Comparison of ENCODE assay signal across 9 cellular contexts in the genomic region with DNA sequence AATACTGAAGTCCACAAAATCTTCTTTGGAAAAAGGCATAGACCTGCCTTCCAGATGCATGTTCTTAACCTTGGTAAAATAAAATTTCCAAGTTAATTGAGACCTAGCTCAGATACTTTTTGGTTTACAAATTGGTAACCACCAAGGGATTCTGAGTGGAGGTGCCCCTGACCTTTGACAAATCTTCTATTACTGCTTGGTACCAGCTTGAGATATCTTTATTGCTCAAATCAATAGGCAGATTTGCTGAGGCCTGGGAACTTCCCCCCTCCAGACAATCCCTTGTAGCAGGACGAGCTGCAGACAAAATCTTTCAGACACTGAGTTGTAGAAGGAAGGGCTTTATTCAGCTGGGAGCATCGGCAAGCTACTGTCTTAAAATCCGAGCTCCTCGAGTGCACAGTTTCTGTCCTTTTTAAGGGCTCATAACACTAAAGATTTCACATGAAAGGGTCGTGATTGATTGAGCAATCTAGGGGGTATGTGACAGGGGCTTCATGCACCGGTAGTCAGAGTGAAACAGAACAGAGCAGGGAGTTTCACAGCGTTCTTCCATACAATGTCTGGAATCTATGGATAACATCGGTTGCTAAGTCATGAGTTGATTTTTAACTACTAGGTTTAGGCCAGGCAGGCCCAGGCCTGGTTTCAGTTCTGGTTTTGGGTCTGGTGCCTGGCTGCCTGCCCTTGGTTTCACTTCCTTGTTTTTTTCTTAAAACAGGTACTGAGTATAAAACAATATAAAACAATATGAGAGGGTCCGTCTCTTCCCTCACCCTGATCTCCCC. TPM values are rescaled to one million over a fixed set of nuclear protein-coding genes. Genes with fewer than 3 reads are reported as not detected.
DNase-seq lines count a peak whose midpoint lies in the region; ATAC-seq, FAIRE-seq and TF ChIP-seq lines count a peak whose summit lies in the region.
"Not testable (repeated sequence)": the region's sequence is repeated elsewhere in the genome, so short reads cannot be mapped to it uniquely, and the experiment has no call there.
"Had no signal": no experiment of that assay in that cellular context is flagged by ENCODE, and none has a peak within 500 bp of the region (broad histone marks: within the 10 kb centered on the region; RNA-seq: fewer than 3 reads in every experiment).

No MANE protein-coding gene starts in this region.

- ATAC-seq in GM19035 (IDR thresholded peaks at IDR 0.05; ENCODE audit: unreplicated experiment), result peak; percentile 89
- peak; percentile 92 for ATAC-seq in GM21526 (IDR thresholded peaks at IDR 0.05; ENCODE audit: low FRiP score, unreplicated experiment)
- peak; percentile 76 for ATAC-seq in HG02938 (IDR thresholded peaks at IDR 0.05; ENCODE audit: unreplicated experiment)
- peak; percentile 79 for ATAC-seq in HG03460 (IDR thresholded peaks at IDR 0.05; ENCODE audit: unreplicated experiment)
- ATAC-seq in stimulated activated memory B cell treated with anti-CD40 and anti-IgM and Interleukin-4, amounts not matched to agents 10 μg/mL and 1 μg/mL and 100 μg/mL, for 72 hours, result peak; percentile 68

- peak; percentile 85 for FAIRE-seq in GM12892 (lab: Jason Lieb, UNC)

- H3K4me3 Mint-ChIP-seq in dendritic cell treated with granulocyte-macrophage colony-stimulating factor and Interleukin-4, amounts not matched to agents 40 ng/mL and 50 ng/mL, for 4 days, result not testable (repeated sequence)
- peak overlapping the region; percentile 51 for H3K4me3 Mint-ChIP-seq in stimulated activated memory B cell treated with anti-CD40 and anti-IgM and Interleukin-4, amounts not matched to agents 10 μg/mL and 1 μg/mL and 100 μg/mL, for 72 hours

- DNase-seq in GM12892 (ENCODE audit: insufficient read length), result not testable (repeated sequence)
- DNase-seq in NOMO-1 treated with DMSO at 0.1 percent for 48 hours (lab: John Stamatoyannopoulos, UW; ENCODE audit: unreplicated experiment), result peak; percentile 88

- peaks cover 28% of the 10 kb centered on the region for H3K4me1 Mint-ChIP-seq in dendritic cell treated with granulocyte-macrophage colony-stimulating factor and Interleukin-4, amounts not matched to agents 40 ng/mL and 50 ng/mL, for 4 days (ENCODE audit: low read depth)
- H3K4me1 Mint-ChIP-seq in stimulated activated memory B cell treated with anti-CD40 and anti-IgM and Interleukin-4, amounts not matched to agents 10 μg/mL and 1 μg/mL and 100 μg/mL, for 72 hours, result peaks cover 18% of the 10 kb centered on the region

- not testable (repeated sequence) for H3K36me3 Mint-ChIP-seq in dendritic cell treated with granulocyte-macrophage colony-stimulating factor and Interleukin-4, amounts not matched to agents 40 ng/mL and 50 ng/mL, for 4 days (ENCODE audit: low read depth); stimulated activated memory B cell treated with anti-CD40 and anti-IgM and Interleukin-4, amounts not matched to agents 10 μg/mL and 1 μg/mL and 100 μg/mL, for 72 hours

- not testable (repeated sequence) for H3K27me3 Mint-ChIP-seq in dendritic cell treated with granulocyte-macrophage colony-stimulating factor and Interleukin-4, amounts not matched to agents 40 ng/mL and 50 ng/mL, for 4 days; stimulated activated memory B cell treated with anti-CD40 and anti-IgM and Interleukin-4, amounts not matched to agents 10 μg/mL and 1 μg/mL and 100 μg/mL, for 72 hours

- H3K27ac Mint-ChIP-seq in dendritic cell treated with granulocyte-macrophage colony-stimulating factor and Interleukin-4, amounts not matched to agents 40 ng/mL and 50 ng/mL, for 4 days, result peak overlapping the region; percentile 70
- H3K27ac Mint-ChIP-seq in stimulated activated memory B cell treated with anti-CD40 and anti-IgM and Interleukin-4, amounts not matched to agents 10 μg/mL and 1 μg/mL and 100 μg/mL, for 72 hours, result peak overlapping the region; percentile 88

- H3K9me3 Mint-ChIP-seq in dendritic cell treated with granulocyte-macrophage colony-stimulating factor and Interleukin-4, amounts not matched to agents 40 ng/mL and 50 ng/mL, for 4 days; stimulated activated memory B cell treated with anti-CD40 and anti-IgM and Interleukin-4, amounts not matched to agents 10 μg/mL and 1 μg/mL and 100 μg/mL, for 72 hours: not testable (repeated sequence)

- intact Hi-C loops in dendritic cell treated with granulocyte-macrophage colony-stimulating factor and Interleukin-4, amounts not matched to agents 40 ng/mL and 50 ng/mL, for 4 days (cut with micrococcal nuclease), result not testable (repeated sequence)

- not testable (repeated sequence) for TF ChIP-seq POLR2A in GM12892 (IDR thresholded peaks at IDR 0.05; ENCODE audit: low read depth, low read length)

RNA-seq across cellular contexts. Expression of gene RHOXF2B, which starts 41.8 kb away (rescaled TPM):
- 0.23 TPM for polyA plus RNA-seq in GM12892 (2012; ENCODE audit: missing spikeins)
- polyA plus RNA-seq: neural cell had no signal
